ENCODE assay signal across 8 cellular contexts in genomic region chr2:102082591-102083586, GRCh38. TPM values are rescaled to one million over a fixed set of nuclear protein-coding genes. Genes with fewer than 3 reads are reported as not detected.
A peak's percentile ranks its signal among the peaks of the same experiment; 100 is the strongest.
DNase-seq lines count a peak whose midpoint lies in the region; ATAC-seq and TF ChIP-seq lines count a peak whose summit lies in the region.

No MANE protein-coding gene starts in this region.

- intact Hi-C loops in activated CD4-positive, alpha-beta memory T cell treated with anti-CD3 and anti-CD28 coated beads for 36 hours (cut with micrococcal nuclease) = loop anchor here (1.0 to 5.0 kb wide), 14 partner anchors 12 to 366 kb away; no protein-coding TSS in a partner anchor
- intact Hi-C loops in sigmoid colon (cut with DNase I) = no loop called here

- TF ChIP-seq POLR2A in sigmoid colon (IDR thresholded peaks at IDR 0.05) = no peak

- ATAC-seq in GM21528 (IDR thresholded peaks at IDR 0.05; ENCODE audit: low FRiP score, unreplicated experiment) = peak; percentile 87

- H3K9me3 ChIP-seq in fibroblast of lung (ENCODE audit: control insufficient read depth, insufficient read depth, low read depth, low read length) (no peaks in the 10 kb centered on the region), sigmoid colon (no peaks in the 10 kb centered on the region), endodermal cell (ENCODE audit: control insufficient read depth, low read length) (no peaks in the 10 kb centered on the region)

- TF ChIP-seq CTCF in fibroblast of lung (conservative IDR thresholded peaks at IDR 0.05 in 1 of 2, IDR thresholded peaks at IDR 0.05 in 1 of 2; ENCODE audit: low read depth in 1 of 2, low read length in 2 of 2) (no peak), sigmoid colon (IDR thresholded peaks at IDR 0.05) (no peak), endodermal cell (conservative IDR thresholded peaks at IDR 0.05) (no peak)

- no peak overlapping the region for H2AFZ ChIP-seq in fibroblast of lung (ENCODE audit: low read length)

- POLR2A ChIA-PET in activated CD4-positive, alpha-beta memory T cell treated with anti-CD3 and anti-CD28 coated beads for 36 hours (lab: Charles Lee) = interaction anchor here (0.6 to 4.9 kb wide), 21 partner anchors 9 to 254 kb away, joined by 3 to 76 read pairs (median 4); partner anchors contain the start of gene IL1R1

- no peaks in the 10 kb centered on the region for H3K79me2 ChIP-seq in fibroblast of lung (ENCODE audit: control insufficient read depth, insufficient read depth, low read length)

- CTCF ChIA-PET in activated CD4-positive, alpha-beta memory T cell treated with anti-CD3 and anti-CD28 coated beads for 36 hours (lab: Charles Lee) = interaction anchor here (0.5 to 2.4 kb wide), 15 partner anchors 18 to 356 kb away, joined by 3 to 19 read pairs (median 4); no protein-coding TSS in a partner anchor

- H3K27ac Mint-ChIP-seq in activated CD4-positive, alpha-beta memory T cell treated with anti-CD3 and anti-CD28 coated beads for 36 hours = peak overlapping the region; percentile 92
- no peak overlapping the region for H3K27ac Mint-ChIP-seq in endodermal cell

- DNase-seq in Daoy (ENCODE audit: low read depth) (peak; percentile 55), fibroblast of lung (ENCODE audit: low read depth in 2 of 2) (peak; percentile 88 to 90), sigmoid colon (peak; percentile 77), NCI-H1436 treated with DMSO at 0.1 percent for 48 hours (lab: John Stamatoyannopoulos, UW) (no peak), endodermal cell (no peak)
- DNase-seq in activated CD4-positive, alpha-beta memory T cell treated with anti-CD3 and anti-CD28 coated beads for 36 hours = peak; percentile 80

- H3K4me2 ChIP-seq in fibroblast of lung (ENCODE audit: extremely low read depth, insufficient read depth, low read length) = peak overlapping the region; percentile 62

- peak overlapping the region; percentile 69 for H3K27ac ChIP-seq in fibroblast of lung (ENCODE audit: insufficient read depth, low read length)
- peak overlapping the region; percentile 15 to 59 (median 37) for H3K27ac ChIP-seq in sigmoid colon
- H3K27ac ChIP-seq in endodermal cell (ENCODE audit: low read depth, low read length) = no peak overlapping the region

- peak overlapping the region; percentile 57 for H3K4me3 Mint-ChIP-seq in activated CD4-positive, alpha-beta memory T cell treated with anti-CD3 and anti-CD28 coated beads for 36 hours
- H3K4me3 Mint-ChIP-seq in endodermal cell = no peak overlapping the region

- H3K9ac ChIP-seq in fibroblast of lung (ENCODE audit: insufficient read depth, low read length) (no peak overlapping the region), endodermal cell (ENCODE audit: extremely low read depth, low read length, poor library complexity, severe bottlenecking) (no peak overlapping the region)

- H3K27me3 ChIP-seq in fibroblast of lung (ENCODE audit: control insufficient read depth, insufficient read depth, low read length) (no peaks in the 10 kb centered on the region), sigmoid colon (no peaks in the 10 kb centered on the region), endodermal cell (ENCODE audit: control insufficient read depth, insufficient read depth, low read length, poor library complexity, severe bottlenecking) (no peaks in the 10 kb centered on the region)

- H3K9me3 Mint-ChIP-seq in activated CD4-positive, alpha-beta memory T cell treated with anti-CD3 and anti-CD28 coated beads for 36 hours = peaks cover 9% of the 10 kb centered on the region
- H3K9me3 Mint-ChIP-seq in endodermal cell = no peaks in the 10 kb centered on the region

- peaks cover 9% of the 10 kb centered on the region for H3K4me1 ChIP-seq in fibroblast of lung (ENCODE audit: control insufficient read depth, extremely low read depth, insufficient read depth, low read length)
- peaks cover 0 to 9% (median 0%) of the 10 kb centered on the region in 4 donors for H3K4me1 ChIP-seq in sigmoid colon
- no peaks in the 10 kb centered on the region for H3K4me1 ChIP-seq in endodermal cell (ENCODE audit: control insufficient read depth, insufficient read depth, low read length)

- 42 to 67% methylated on average over 11 of the region's 11 CpGs for WGBS in sigmoid colon, 2 donors
- 87 to 94% methylated on average over 5 to 11 of the region's 11 CpGs for WGBS in endodermal cell (ENCODE audit: insufficient coverage in 1 of 2, insufficient read length in 1 of 2), 2 experiments

- TF ChIP-seq RAD21 in Ishikawa (IDR thresholded peaks at IDR 0.05; ENCODE audit: low read depth) = no peak

- H3K36me3 ChIP-seq in fibroblast of lung (ENCODE audit: control insufficient read depth, insufficient read depth, low read length) (no peaks in the 10 kb centered on the region), sigmoid colon (no peaks in the 10 kb centered on the region), endodermal cell (ENCODE audit: control insufficient read depth, insufficient read depth, low read length) (no peaks in the 10 kb centered on the region)

- H4K20me1 ChIP-seq in fibroblast of lung (ENCODE audit: control insufficient read depth, extremely low read depth, insufficient read depth, low read length) = no peaks in the 10 kb centered on the region

- peaks cover 64% of the 10 kb centered on the region for H3K4me1 Mint-ChIP-seq in activated CD4-positive, alpha-beta memory T cell treated with anti-CD3 and anti-CD28 coated beads for 36 hours (ENCODE audit: low read depth)
- H3K4me1 Mint-ChIP-seq in endodermal cell = no peaks in the 10 kb centered on the region

- no peak; the same call in 1 of the 2 replicates for TF ChIP-seq EP300 in Ishikawa (IDR thresholded peaks at IDR 0.05; ENCODE audit: borderline replicate concordance)
- TF ChIP-seq EP300 in sigmoid colon (IDR thresholded peaks at IDR 0.05) = peak in 1 of 4 donors; percentile 39

- H3K27me3 Mint-ChIP-seq in activated CD4-positive, alpha-beta memory T cell treated with anti-CD3 and anti-CD28 coated beads for 36 hours = no peaks in the 10 kb centered on the region
- H3K27me3 Mint-ChIP-seq in endodermal cell (ENCODE audit: insufficient read depth) = peaks cover 2% of the 10 kb centered on the region

- H3K4me3 ChIP-seq in fibroblast of lung (replicated peaks in 1 of 4; ENCODE audit: control extremely low read depth in 1 of 4, insufficient read depth in 1 of 4, low read depth in 3 of 4, low read length in 4 of 4) (peak overlapping the region in 2 of 4 experiments; percentile 5 to 17), sigmoid colon (no peak overlapping the region), endodermal cell (ENCODE audit: low read length) (no peak overlapping the region)

- H3K36me3 Mint-ChIP-seq in activated CD4-positive, alpha-beta memory T cell treated with anti-CD3 and anti-CD28 coated beads for 36 hours = peaks cover 3% of the 10 kb centered on the region
- H3K36me3 Mint-ChIP-seq in endodermal cell (ENCODE audit: low read depth) = no peaks in the 10 kb centered on the region

TF ChIP-seq in Ishikawa, 13 proteins besides CTCF, POLR2A, EP300 and RAD21:
- TF ChIP-seq TEAD4 (IDR thresholded peaks at IDR 0.05) (no peak), NFIC (IDR thresholded peaks at IDR 0.05) (peak; percentile 82), USF1 (IDR thresholded peaks at IDR 0.05) (peak; percentile 70)

RNA-seq across cellular contexts. Expression of gene IL1R1, which starts 59.7 kb away (rescaled TPM):
- total RNA-seq in Daoy (2014; rRNA removed; shearing (Covaris generic)) = 1.1 and 3.2 TPM in 2 replicates
- 10 to 100 TPM; 20.3 to 20.4 TPM for total RNA-seq in activated CD4-positive, alpha-beta memory T cell treated with anti-CD3 and anti-CD28 coated beads for 36 hours
- total RNA-seq in fibroblast of lung = 110 and 173 TPM in 2 replicates
- 167 and 232 TPM in 2 replicates for polyA plus RNA-seq in fibroblast of lung
- polyA plus RNA-seq in fibroblast of lung (2012) = 85.0 and 121 TPM in 2 replicates
- 62.3 and 67.8 TPM in 2 replicates for polyA minus RNA-seq in fibroblast of lung (ENCODE audit: low replicate concordance)
- 100 to 1,000 TPM in 1 of 4 donors, 10 to 100 TPM in 3; 41.0 to 144 (median 50.7) TPM for total RNA-seq in sigmoid colon
- polyA plus RNA-seq in sigmoid colon = 10 to 100 TPM; 14.6 to 43.2 (median 34.9) TPM
- total RNA-seq in endodermal cell = 1 to 10 TPM; 3.0 to 4.1 TPM
- 0.96 TPM for polyA plus RNA-seq in endodermal cell (2013, experiment 1 of 2)
- polyA plus RNA-seq in endodermal cell (2013, experiment 2 of 2) = 0.79 TPM

Comparison
In these comparisons a context has a peak if more than half of its experiments do, and no peak if none do; other contexts are left out.
1. DNase-seq: peak in Daoy (single experiment), activated CD4-positive, alpha-beta memory T cell treated with anti-CD3 and anti-CD28 coated beads for 36 hours (single experiment), fibroblast of lung (2 of 2) and sigmoid colon (single experiment); none in NCI-H1436 treated with DMSO at 0.1 percent for 48 hours (single experiment) and endodermal cell (single experiment).